6 cellular contexts compared by ENCODE assay signal in the genomic region with DNA sequence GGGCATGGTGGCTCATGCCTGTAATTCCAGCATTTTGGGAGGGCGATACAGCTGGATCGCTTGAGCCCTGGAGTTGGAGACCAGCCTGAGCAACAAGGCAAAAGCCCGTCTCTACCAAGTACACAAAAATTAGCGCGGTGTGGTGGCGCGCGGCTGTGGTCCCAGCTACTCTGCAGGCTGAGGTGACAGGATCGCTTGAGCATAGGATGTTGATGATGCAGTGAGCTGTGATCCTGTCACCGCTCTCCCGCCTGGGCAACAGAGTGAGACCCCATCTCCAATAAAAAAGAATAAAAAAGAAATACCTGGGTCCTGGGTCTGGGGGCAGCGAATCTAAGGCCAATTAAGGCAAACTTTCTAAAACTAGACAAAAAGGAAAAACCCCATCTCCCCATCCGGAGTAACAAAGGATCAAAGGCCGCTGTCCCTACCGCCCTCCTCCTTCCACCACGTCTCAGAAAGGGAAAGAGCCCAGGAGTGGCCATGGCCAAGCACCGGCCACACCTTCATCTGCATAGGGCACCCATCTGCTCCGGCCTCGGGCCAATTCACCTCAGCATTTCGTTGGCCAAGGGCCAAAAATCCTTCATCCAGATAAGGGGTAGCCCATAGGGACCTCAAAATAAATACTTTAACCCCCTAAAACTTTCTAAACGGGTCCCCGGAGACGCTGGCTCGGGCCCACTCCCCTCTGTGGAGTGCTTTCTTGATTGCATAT. TPM values are rescaled to one million over a fixed set of nuclear protein-coding genes. Genes with fewer than 3 reads are reported as not detected.
A peak's percentile ranks its signal among the peaks of the same experiment; 100 is the strongest.
DNase-seq lines count a peak whose midpoint lies in the region; ATAC-seq and TF ChIP-seq lines count a peak whose summit lies in the region.

No MANE protein-coding gene starts in this region.

- peaks cover 4% of the 10 kb centered on the region for H3K79me1 ChIP-seq in neuronal stem cell (ENCODE audit: low read depth, low read length)

- H2BK5ac ChIP-seq in neuronal stem cell (ENCODE audit: low read length), result peak overlapping the region; percentile 19

- H4K20me1 ChIP-seq in Karpas-422 (ENCODE audit: insufficient read depth, low read depth, low read length), result no peaks in the 10 kb centered on the region

- peak overlapping the region; percentile 87 for H3K18ac ChIP-seq in neuronal stem cell (ENCODE audit: low read length)

- peak overlapping the region; percentile 93 for H3K4me2 ChIP-seq in Karpas-422 (ENCODE audit: low read depth, low read length, poor library complexity, severe bottlenecking)
- peak overlapping the region; percentile 85 for H3K4me2 ChIP-seq in neuronal stem cell (ENCODE audit: insufficient read depth, low read length, poor library complexity, severe bottlenecking)

- H4K8ac ChIP-seq in neuronal stem cell (ENCODE audit: low read depth, low read length), result no peak overlapping the region

- no peak overlapping the region for H3K4ac ChIP-seq in neuronal stem cell (ENCODE audit: low read length)

- H4K91ac ChIP-seq in neuronal stem cell (ENCODE audit: low read depth, low read length, poor library complexity), result no peak overlapping the region

- H3K4me1 ChIP-seq in Karpas-422 (ENCODE audit: low read length) (peaks cover 8% of the 10 kb centered on the region), colonic mucosa (no peaks in the 10 kb centered on the region), neuronal stem cell (ENCODE audit: control insufficient read depth in 2 of 2, insufficient read depth in 1 of 2, low read depth in 1 of 2, low read length in 2 of 2) (no peaks in the 10 kb centered on the region)

- no peaks in the 10 kb centered on the region for H3K9me3 ChIP-seq in Karpas-422 (ENCODE audit: low read length)
- no peaks in the 10 kb centered on the region for H3K9me3 ChIP-seq in colonic mucosa
- peaks cover 0 to 35% of the 10 kb centered on the region in 2 donors for H3K9me3 ChIP-seq in neuronal stem cell (replicated peaks in 1 of 2; ENCODE audit: control insufficient read depth in 2 of 2, insufficient read depth in 1 of 2, low read depth in 1 of 2, low read length in 2 of 2)

- H2AFZ ChIP-seq in Karpas-422 (ENCODE audit: low read length) (no peak overlapping the region), neuronal stem cell (ENCODE audit: low read length) (peak overlapping the region; percentile 95)

- H3K79me2 ChIP-seq in Karpas-422 (ENCODE audit: low read length), result peaks cover 57% of the 10 kb centered on the region

- DNase-seq in Daoy (ENCODE audit: low read depth) (peak; percentile 39), Karpas-422 (peak; percentile 74), colonic mucosa (peak; percentile 82), neuronal stem cell (ENCODE audit: low spot score) (peak; percentile 2)
- no peak for DNase-seq in stimulated activated CD4-positive, alpha-beta T cell treated with anti-CD3 and anti-CD28 coated beads, Interleukin-4, amount 100 ng/mL, for 24 hours

- H3K14ac ChIP-seq in neuronal stem cell (ENCODE audit: low read length), result no peak overlapping the region

- no peak overlapping the region for H3K23ac ChIP-seq in neuronal stem cell (ENCODE audit: low read depth, low read length, poor library complexity)

- H2BK12ac ChIP-seq in neuronal stem cell (ENCODE audit: low read length), result no peak overlapping the region

- H3K4me3 ChIP-seq in Karpas-422 (ENCODE audit: low read length) (peak overlapping the region; percentile 96), colonic mucosa (peak overlapping the region; percentile 78), neuronal stem cell (ENCODE audit: low read length in 2 of 2) (peak overlapping the region; percentile 82 to 85)

- no peak for TF ChIP-seq CTCF in colonic mucosa (IDR thresholded peaks at IDR 0.05)

- intact Hi-C loops in colonic mucosa (cut with DNase I), result no loop called here

- peak overlapping the region; percentile 7 for H2BK15ac ChIP-seq in neuronal stem cell (ENCODE audit: low read length)

- no peak overlapping the region for H2BK120ac ChIP-seq in neuronal stem cell (ENCODE audit: low read depth, low read length)

- H3K9ac ChIP-seq in Karpas-422 (ENCODE audit: low read length) (peak overlapping the region; percentile 94), colonic mucosa (ENCODE audit: low read depth in 2 of 2, low read length in 2 of 2) (peak overlapping the region; percentile 77 to 88), neuronal stem cell (ENCODE audit: low read depth, low read length, poor library complexity) (peak overlapping the region; percentile 92)

- H3K27me3 ChIP-seq in Karpas-422 (ENCODE audit: low read length) (no peaks in the 10 kb centered on the region), colonic mucosa (no peaks in the 10 kb centered on the region), neuronal stem cell (ENCODE audit: control insufficient read depth in 3 of 3, insufficient read depth in 3 of 3, low read depth in 1 of 3, low read length in 3 of 3) (no peaks in the 10 kb centered on the region)

- H3K36me3 ChIP-seq in Karpas-422 (ENCODE audit: insufficient read depth, low read length), result peaks cover 23% of the 10 kb centered on the region
- no peaks in the 10 kb centered on the region for H3K36me3 ChIP-seq in colonic mucosa
- peaks cover 4 to 41% of the 10 kb centered on the region in 2 donors for H3K36me3 ChIP-seq in neuronal stem cell (replicated peaks in 1 of 2; ENCODE audit: control insufficient read depth in 2 of 2, insufficient read depth in 2 of 2, low read length in 2 of 2)

- peak overlapping the region; percentile 71 for H3K27ac ChIP-seq in Karpas-422 (ENCODE audit: low read length)
- H3K27ac ChIP-seq in colonic mucosa, result peak overlapping the region; percentile 96
- peak overlapping the region; percentile 95 for H3K27ac ChIP-seq in neuronal stem cell (replicated peaks; ENCODE audit: low read length)

- no peak overlapping the region for H2AK5ac ChIP-seq in neuronal stem cell (ENCODE audit: low read depth, low read length)

- no peak for ATAC-seq in GM21576 (IDR thresholded peaks at IDR 0.05; ENCODE audit: unreplicated experiment)

- WGBS in neuronal stem cell (ENCODE audit: extremely low coverage in 2 of 2, insufficient read length in 2 of 2, insufficient replicate concordance in 1 of 2), 2 donors, result no CpG with 5 or more reads among the region's 24 CpGs

- H3K9me2 ChIP-seq in Karpas-422 (replicated peaks; ENCODE audit: insufficient read depth, low read length), result no peaks in the 10 kb centered on the region

RNA-seq across cellular contexts. Expression of a gene that starts 0.8 kb away (rescaled TPM):
- 7.6 and 10.5 TPM in 2 replicates for total RNA-seq in Daoy (2014; rRNA removed; shearing (Covaris generic))
- 18.9 and 23.7 TPM in 2 replicates for total RNA-seq in Karpas-422 (2014; rRNA removed; shearing (Covaris generic); ENCODE audit: low replicate concordance)
- 10 to 100 TPM in 1 of 2 donors, 1 to 10 TPM in 1; 4.6 to 21.3 TPM for total RNA-seq in colonic mucosa
- 8.9 TPM for polyA plus RNA-seq in neuronal stem cell (2013, experiment 1 of 2)
- 11.3 TPM for polyA plus RNA-seq in neuronal stem cell (2013, experiment 2 of 2)

RNA-seq across cellular contexts. Expression of a gene that starts 26.6 kb away (rescaled TPM):
- total RNA-seq in Daoy (2014; rRNA removed; shearing (Covaris generic)), result 3.0 TPM in 2 replicates
- total RNA-seq in Karpas-422 (2014; rRNA removed; shearing (Covaris generic); ENCODE audit: low replicate concordance), result 6.0 and 10.5 TPM in 2 replicates
- total RNA-seq in colonic mucosa, result 10 to 100 TPM in 1 of 2 donors, 1 to 10 TPM in 1; 9.5 to 17.0 TPM
- polyA plus RNA-seq in neuronal stem cell (2013, experiment 1 of 2), result 3.2 TPM
- 3.3 TPM for polyA plus RNA-seq in neuronal stem cell (2013, experiment 2 of 2)

RNA-seq across cellular contexts. Expression of a gene that starts 39.2 kb away (rescaled TPM):
- total RNA-seq in Daoy (2014; rRNA removed; shearing (Covaris generic)), result 22.6 and 24.5 TPM in 2 replicates
- 38.3 and 55.2 TPM in 2 replicates for total RNA-seq in Karpas-422 (2014; rRNA removed; shearing (Covaris generic); ENCODE audit: low replicate concordance)
- total RNA-seq in colonic mucosa, result 10 to 100 TPM; 17.1 to 25.8 TPM
- 13.6 TPM for polyA plus RNA-seq in neuronal stem cell (2013, experiment 1 of 2)
- 14.6 TPM for polyA plus RNA-seq in neuronal stem cell (2013, experiment 2 of 2)
